37 cellular contexts compared by ENCODE assay signal in the genomic region with DNA sequence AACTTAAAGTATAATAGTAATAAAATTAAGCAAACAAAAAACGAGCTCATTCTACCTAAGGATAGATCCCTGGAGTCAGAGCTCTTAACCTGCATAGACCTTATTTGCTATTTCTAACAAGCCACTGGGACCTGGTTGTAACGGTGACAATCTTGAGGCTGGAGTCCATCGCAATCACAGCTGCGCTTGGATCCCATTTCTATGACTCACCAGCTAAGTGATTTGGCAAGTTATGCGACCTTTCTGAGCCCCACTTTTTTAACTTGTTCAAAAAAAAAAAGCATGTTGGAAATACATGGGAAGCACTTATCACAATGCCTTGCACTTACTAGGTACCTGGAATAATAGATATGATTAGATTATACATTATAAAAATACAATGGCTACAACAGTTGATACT.
"Had no signal": no experiment of that assay in that cellular context is flagged by ENCODE, and none has a peak within 500 bp of the region (broad histone marks: within the 10 kb centered on the region; RNA-seq: fewer than 3 reads in every experiment).

No MANE protein-coding gene starts in this region.

- H3K4me1 Mint-ChIP-seq: activated CD4-positive, alpha-beta memory T cell treated with anti-CD3 and anti-CD28 coated beads, Interleukin-2, amount 10 ng/mL, durations not matched to agents 7 days and 5 days; activated CD8-positive, alpha-beta memory T cell treated with anti-CD3 and anti-CD28 coated beads, Interleukin-2, amount 10 ng/mL, durations not matched to agents 7 days and 5 days; activated naive CD8-positive, alpha-beta T cell treated with anti-CD3 and anti-CD28 coated beads for 36 hours; activated T-helper 17 cell treated with anti-CD3 and anti-CD28 coated beads, Interleukin-2, amount 50 U/mL, for 72 hours; central memory CD8-positive, alpha-beta T cell had no signal

- H2AFZ ChIP-seq: PC-9 had no signal

- H3K9me3 Mint-ChIP-seq: activated CD4-positive, alpha-beta memory T cell treated with anti-CD3 and anti-CD28 coated beads, Interleukin-2, amount 10 ng/mL, durations not matched to agents 7 days and 5 days; activated naive CD8-positive, alpha-beta T cell treated with anti-CD3 and anti-CD28 coated beads for 36 hours; activated T-helper 17 cell treated with anti-CD3 and anti-CD28 coated beads, Interleukin-2, amount 50 U/mL, for 72 hours had no signal

- H3K4me3 Mint-ChIP-seq: activated CD4-positive, alpha-beta memory T cell treated with anti-CD3 and anti-CD28 coated beads, Interleukin-2, amount 10 ng/mL, durations not matched to agents 7 days and 5 days; activated CD8-positive, alpha-beta memory T cell treated with anti-CD3 and anti-CD28 coated beads, Interleukin-2, amount 10 ng/mL, durations not matched to agents 7 days and 5 days; activated naive CD8-positive, alpha-beta T cell treated with anti-CD3 and anti-CD28 coated beads for 36 hours; activated T-helper 17 cell treated with anti-CD3 and anti-CD28 coated beads, Interleukin-2, amount 50 U/mL, for 72 hours; central memory CD8-positive, alpha-beta T cell had no signal

- DNase-seq: activated CD4-positive, alpha-beta memory T cell treated with anti-CD3 and anti-CD28 coated beads, Interleukin-2, amount 10 ng/mL, durations not matched to agents 7 days and 5 days; activated CD4-positive, alpha-beta T cell treated with anti-CD3 and anti-CD28 coated beads for 1 hour; activated CD4-positive, alpha-beta T cell treated with anti-CD3 and anti-CD28 coated beads for 48 hours; activated CD4-positive, CD25-positive, alpha-beta regulatory T cell; activated CD8-positive, alpha-beta memory T cell treated with anti-CD3 and anti-CD28 coated beads for 24 hours; activated CD8-positive, alpha-beta memory T cell treated with anti-CD3 and anti-CD28 coated beads, Interleukin-2, amount 10 ng/mL, durations not matched to agents 7 days and 5 days; activated CD8-positive, alpha-beta memory T cell treated with anti-CD3 and anti-CD28 coated beads, Interleukin-2, amount 50 U/mL, for 48 hours; activated effector memory CD4-positive, alpha-beta T cell treated with anti-CD3 and anti-CD28 coated beads, Interleukin-2, amount 50 U/mL, for 16 hours; activated naive CD4-positive, alpha-beta T cell; activated naive CD4-positive, alpha-beta T cell treated with anti-CD3 and anti-CD28 coated beads, Interleukin-2, amount 50 U/mL, for 16 hours; activated naive CD8-positive, alpha-beta T cell treated with anti-CD3 and anti-CD28 coated beads for 36 hours; activated T-cell treated with anti-CD3 and anti-CD28 coated beads, Interleukin-2, amount 50 U/mL, for 48 hours; amniotic stem cell; aorta; brain microvascular endothelial cell; Karpas-422; KBM-7; MM.1S; MV-4-11; NCI-H1092; NCI-H1436 treated with DMSO at 0.1 percent for 48 hours; NCI-H1694 treated with DMSO at 0.1 percent for 48 hours; NCI-H2029; NCI-H510A; NCI-H526; NCI-H748 treated with DMSO at 0.1 percent for 48 hours; NK-92 treated with Interleukin-12 subunit alpha and Interleukin-12 subunit beta, amount 100 ng/mL, for 24 hours; PC-9; Right ventricle myocardium superior; SW 1271; T-helper 1 cell; T-helper 2 cell; T-helper 9 cell; WERI-Rb-1 had no signal

- H3K4me3 ChIP-seq: cardiac muscle cell, PC-9 had no signal

- H3K36me3 ChIP-seq: brain microvascular endothelial cell, cardiac muscle cell, WERI-Rb-1 had no signal

- H3K27me3 ChIP-seq: brain microvascular endothelial cell, cardiac muscle cell had no signal

- H3K4me2 ChIP-seq: PC-9 had no signal

- H3K27me3 Mint-ChIP-seq: activated CD4-positive, alpha-beta memory T cell treated with anti-CD3 and anti-CD28 coated beads, Interleukin-2, amount 10 ng/mL, durations not matched to agents 7 days and 5 days; activated CD8-positive, alpha-beta memory T cell treated with anti-CD3 and anti-CD28 coated beads, Interleukin-2, amount 10 ng/mL, durations not matched to agents 7 days and 5 days; central memory CD8-positive, alpha-beta T cell had no signal

- H3K27ac ChIP-seq: brain microvascular endothelial cell, cardiac muscle cell, PC-9, WERI-Rb-1 had no signal

- H3K27ac Mint-ChIP-seq: activated CD4-positive, alpha-beta memory T cell treated with anti-CD3 and anti-CD28 coated beads, Interleukin-2, amount 10 ng/mL, durations not matched to agents 7 days and 5 days; activated CD8-positive, alpha-beta memory T cell treated with anti-CD3 and anti-CD28 coated beads, Interleukin-2, amount 10 ng/mL, durations not matched to agents 7 days and 5 days; activated naive CD8-positive, alpha-beta T cell treated with anti-CD3 and anti-CD28 coated beads for 36 hours; activated T-helper 17 cell treated with anti-CD3 and anti-CD28 coated beads, Interleukin-2, amount 50 U/mL, for 72 hours had no signal

- ATAC-seq: activated CD8-positive, alpha-beta memory T cell treated with anti-CD3 and anti-CD28 coated beads, Interleukin-2, amount 10 ng/mL, durations not matched to agents 7 days and 5 days; activated T-helper 17 cell treated with anti-CD3 and anti-CD28 coated beads, Interleukin-2, amount 50 U/mL, for 72 hours had no signal

- H3K36me3 Mint-ChIP-seq: activated CD8-positive, alpha-beta memory T cell treated with anti-CD3 and anti-CD28 coated beads, Interleukin-2, amount 10 ng/mL, durations not matched to agents 7 days and 5 days; activated naive CD8-positive, alpha-beta T cell treated with anti-CD3 and anti-CD28 coated beads for 36 hours had no signal
